ENCODE assay signal across 20 cellular contexts in the genomic region with DNA sequence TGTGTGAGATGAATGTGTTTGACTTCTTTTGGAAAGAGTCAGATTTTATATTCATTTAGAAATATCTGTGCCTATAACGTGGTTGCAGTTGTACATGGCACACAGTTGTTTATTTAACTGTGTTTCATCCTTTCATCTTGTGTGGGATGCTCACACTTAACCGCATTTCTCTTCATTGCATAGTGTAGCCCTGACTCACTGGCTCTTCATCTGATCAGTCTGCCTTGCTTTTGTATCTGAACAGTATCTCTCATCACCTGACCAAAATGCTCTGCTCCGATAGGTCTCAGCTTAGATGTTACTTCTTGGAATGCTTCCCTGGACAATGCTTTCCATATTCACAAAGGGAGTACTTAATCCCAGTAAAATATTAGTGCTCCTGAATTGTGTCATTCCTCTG.
DNase-seq lines count a peak whose midpoint lies in the region; FAIRE-seq and TF ChIP-seq lines count a peak whose summit lies in the region.
"Had no signal": no experiment of that assay in that cellular context is flagged by ENCODE, and none has a peak within 500 bp of the region (broad histone marks: within the 10 kb centered on the region; RNA-seq: fewer than 3 reads in every experiment).

No MANE protein-coding gene starts in this region.

- no peaks in the 10 kb centered on the region for H3K27me3 ChIP-seq in astrocyte (ENCODE audit: insufficient read depth, low read length)
- H3K27me3 ChIP-seq: stomach had no signal

- H3K27me3 Mint-ChIP-seq in astrocyte (ENCODE audit: low read depth, unreplicated experiment) = no peaks in the 10 kb centered on the region
- H3K27me3 Mint-ChIP-seq: activated T-cell treated with anti-CD3 and anti-CD28 coated beads, Interleukin-2, amount 50 U/mL, for 24 hours had no signal

- H3K27ac ChIP-seq in astrocyte (ENCODE audit: low read depth, low read length) (peak overlapping the region; percentile 67), substantia nigra (ENCODE audit: low read depth, low read length, poor library complexity, severe bottlenecking) (no peak overlapping the region)
- H3K27ac ChIP-seq: KMS-11, RWPE1, stomach, VCaP had no signal

- peaks cover 14% of the 10 kb centered on the region for H3K4me1 Mint-ChIP-seq in astrocyte (ENCODE audit: low read depth, unreplicated experiment)

- H3K36me3 ChIP-seq in astrocyte (ENCODE audit: insufficient read depth, low read length) = no peaks in the 10 kb centered on the region
- H3K36me3 ChIP-seq: stomach had no signal

- no peak overlapping the region for H2AFZ ChIP-seq in astrocyte (ENCODE audit: low read depth, low read length)

- peaks cover 3% of the 10 kb centered on the region for H3K9me3 Mint-ChIP-seq in astrocyte (ENCODE audit: unreplicated experiment)
- H3K9me3 Mint-ChIP-seq: activated CD4-positive, alpha-beta memory T cell treated with anti-CD3 and anti-CD28 coated beads for 36 hours; activated T-cell treated with anti-CD3 and anti-CD28 coated beads, Interleukin-2, amount 50 U/mL, for 24 hours had no signal

- H3K4me2 ChIP-seq in astrocyte (ENCODE audit: low read length) = peak overlapping the region; percentile 33
- H3K4me2 ChIP-seq: KMS-11 had no signal

- H3K36me3 Mint-ChIP-seq in astrocyte (ENCODE audit: low read depth, unreplicated experiment) = no peaks in the 10 kb centered on the region
- H3K36me3 Mint-ChIP-seq: activated CD4-positive, alpha-beta memory T cell treated with anti-CD3 and anti-CD28 coated beads for 36 hours had no signal

- H3K9me3 ChIP-seq in astrocyte (ENCODE audit: insufficient read depth, low read depth, low read length) = no peaks in the 10 kb centered on the region
- H3K9me3 ChIP-seq: mucosa of descending colon, stomach had no signal

- in situ Hi-C loops in KBM-7 (cut with MboI; ENCODE audit: low pct_unique_long_range_greater_than_20kb, low sequenced_read_pairs) = no loop called here

- DNase-seq in AG09309 (ENCODE audit: low read depth) (peak; percentile 41), HTR-8/SVneo (ENCODE audit: insufficient read length, low spot score) (peak; percentile 27), astrocyte (ENCODE audit: low read depth) (peak; percentile 94), kidney tubule cell (ENCODE audit: low spot score) (peak; percentile 45), NCI-H2196 treated with DMSO at 0.1 percent for 48 hours (lab: John Stamatoyannopoulos, UW; ENCODE audit: unreplicated experiment) (no peak), substantia nigra (lab: John Stamatoyannopoulos, UW) (no peak), NCI-H1436 treated with DMSO at 0.1 percent for 48 hours (lab: John Stamatoyannopoulos, UW) (no peak), KBM-7 (no peak)
- DNase-seq: activated CD4-positive, alpha-beta memory T cell treated with anti-CD3 and anti-CD28 coated beads for 36 hours; activated T-cell treated with anti-CD3 and anti-CD28 coated beads, Interleukin-2, amount 50 U/mL, for 24 hours; effector memory CD4-positive, alpha-beta T cell; GDM1; mucosa of descending colon; NCI-H1092 treated with DMSO at 0.1 percent for 48 hours; right cardiac atrium; stomach had no signal

- TF ChIP-seq CTCF in AG09309 (IDR thresholded peaks at IDR 0.05; ENCODE audit: control insufficient read depth, insufficient read depth, low read depth, low read length, missing control alignments) (no peak), astrocyte (IDR thresholded peaks at IDR 0.05; ENCODE audit: insufficient read depth, low read depth, low read length) (no peak)

- no peak for FAIRE-seq in HTR-8/SVneo (lab: Jason Lieb, UNC)
- peak; percentile 90 for FAIRE-seq in astrocyte (lab: Jason Lieb, UNC)
- FAIRE-seq: GM12892 had no signal

- no peak overlapping the region for H3K4me3 Mint-ChIP-seq in astrocyte (ENCODE audit: unreplicated experiment)
- H3K4me3 Mint-ChIP-seq: activated CD4-positive, alpha-beta memory T cell treated with anti-CD3 and anti-CD28 coated beads for 36 hours; activated T-cell treated with anti-CD3 and anti-CD28 coated beads, Interleukin-2, amount 50 U/mL, for 24 hours had no signal

- no peak overlapping the region for H3K4me3 ChIP-seq in AG09309 (ENCODE audit: control insufficient read depth, low read depth, low read length)
- no peak overlapping the region for H3K4me3 ChIP-seq in astrocyte (ENCODE audit: insufficient read depth, low read depth, low read length)
- H3K4me3 ChIP-seq: mucosa of descending colon, stomach had no signal

- H3K4me1 ChIP-seq in astrocyte (ENCODE audit: insufficient read depth, low read length) = peaks cover 15% of the 10 kb centered on the region

- no peaks in the 10 kb centered on the region for H4K20me1 ChIP-seq in astrocyte (ENCODE audit: insufficient read depth, low read length)

- no peak overlapping the region for H3K27ac Mint-ChIP-seq in astrocyte (ENCODE audit: unreplicated experiment)
- H3K27ac Mint-ChIP-seq: activated CD4-positive, alpha-beta memory T cell treated with anti-CD3 and anti-CD28 coated beads for 36 hours; activated T-cell treated with anti-CD3 and anti-CD28 coated beads, Interleukin-2, amount 50 U/mL, for 24 hours had no signal

- no peaks in the 10 kb centered on the region for H3K79me2 ChIP-seq in astrocyte (ENCODE audit: insufficient read depth, low read length)

- H3K9ac ChIP-seq in astrocyte (ENCODE audit: low read length) = peak overlapping the region; percentile 3
- H3K9ac ChIP-seq: KMS-11 had no signal

Comparison
In these comparisons a context has a peak if more than half of its experiments do, and no peak if none do; other contexts are left out.
1. DNase-seq: peak in AG09309 (single experiment), HTR-8/SVneo (single experiment), astrocyte (single experiment) and kidney tubule cell (single experiment); none in NCI-H2196 treated with DMSO at 0.1 percent for 48 hours (single experiment), substantia nigra (0 of 49), NCI-H1436 treated with DMSO at 0.1 percent for 48 hours (single experiment) and KBM-7 (single experiment).